Comparison of ENCODE assay signal across 9 cellular contexts in the genomic region with DNA sequence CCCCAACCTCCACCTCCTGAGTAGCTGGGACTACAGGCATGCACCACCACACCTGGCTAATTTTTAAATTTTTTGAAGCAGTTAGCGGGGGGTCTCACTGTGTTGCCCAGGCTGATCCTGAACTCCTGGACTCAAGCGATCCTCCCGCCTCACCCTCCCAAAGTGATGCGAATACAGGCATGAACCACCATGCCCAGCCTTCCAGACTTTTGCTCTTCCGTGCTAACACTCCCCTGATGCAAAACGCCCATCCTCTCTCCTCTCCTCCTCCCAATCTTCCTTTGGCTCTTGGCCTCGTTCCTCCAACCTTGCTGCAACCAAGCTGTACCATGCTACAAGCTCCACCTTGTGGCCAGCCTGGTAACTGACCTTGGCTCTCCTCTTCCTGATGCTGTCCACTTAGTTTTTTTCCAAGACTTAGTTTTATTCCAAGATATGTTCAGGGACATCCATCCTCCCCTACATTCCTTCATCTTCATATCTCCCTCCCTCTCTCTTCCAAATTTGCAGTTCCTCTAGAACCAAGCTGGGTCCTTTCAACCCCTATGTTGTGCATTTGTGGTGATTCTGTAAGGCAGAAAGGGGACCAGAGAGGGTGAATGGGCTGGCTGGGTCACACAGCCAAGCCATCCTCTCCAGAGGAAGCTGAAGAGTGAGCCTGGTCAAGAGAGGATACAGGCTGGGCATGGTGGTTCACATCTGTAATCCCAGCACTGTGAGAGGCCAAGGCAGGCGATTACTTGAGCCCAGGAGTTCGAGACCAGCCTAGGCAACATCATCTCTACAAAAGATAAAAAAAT. TPM values are rescaled to one million over a fixed set of nuclear protein-coding genes. Genes with fewer than 3 reads are reported as not detected.
A peak's percentile ranks its signal among the peaks of the same experiment; 100 is the strongest.
DNase-seq lines count a peak whose midpoint lies in the region; ATAC-seq and TF ChIP-seq lines count a peak whose summit lies in the region.
"Had no signal": no experiment of that assay in that cellular context is flagged by ENCODE, and none has a peak within 500 bp of the region (broad histone marks: within the 10 kb centered on the region; RNA-seq: fewer than 3 reads in every experiment).

No MANE protein-coding gene starts in this region.

- no peak overlapping the region for H3K27ac Mint-ChIP-seq in osteocyte (ENCODE audit: unreplicated experiment)

- no peak overlapping the region for H3K14ac ChIP-seq in IMR-90 (replicated peaks; ENCODE audit: low read depth, low read length)

- no peaks in the 10 kb centered on the region for H3K9me1 ChIP-seq in IMR-90 (ENCODE audit: insufficient read depth, low read length)

- TF ChIP-seq RAD21 in IMR-90 (IDR thresholded peaks at IDR 0.05; ENCODE audit: low read length) = peak; percentile 19; the same call in 1 of the 2 replicates

- H2BK120ac ChIP-seq in IMR-90 (ENCODE audit: low read depth, low read length) = no peak overlapping the region

- H2BK15ac ChIP-seq in IMR-90 (ENCODE audit: low read depth, low read length) = no peak overlapping the region

- peaks cover 3% of the 10 kb centered on the region for H3K36me3 Mint-ChIP-seq in osteocyte (ENCODE audit: unreplicated experiment)

- BruUV-seq in IMR-90 (replicated peaks; lab: Mats Ljungman, UMichigan) = no TSS peak

- H3K4ac ChIP-seq in IMR-90 (ENCODE audit: low read depth, low read length) = no peak overlapping the region

- no peak overlapping the region for H3K4me3 Mint-ChIP-seq in osteocyte (ENCODE audit: unreplicated experiment)

- CTCF ChIA-PET in IMR-90 (lab: Yijun Ruan, JAX) = interaction anchor here (1.5 kb wide), 1 partner anchor 13 kb away, joined by 6 read pairs; no protein-coding TSS in a partner anchor

- no peak overlapping the region for H3K56ac ChIP-seq in IMR-90 (ENCODE audit: extremely low read depth, insufficient read depth, low read length)

- no peak overlapping the region for H4K5ac ChIP-seq in IMR-90 (ENCODE audit: low read depth, low read length)

- no peaks in the 10 kb centered on the region for H4K20me1 ChIP-seq in IMR-90 (ENCODE audit: insufficient read depth, low read length)

- no peak overlapping the region for H2BK5ac ChIP-seq in IMR-90 (ENCODE audit: low read depth, low read length, poor library complexity, severe bottlenecking)

- ATAC-seq in IMR-90 (ENCODE audit: low read depth) = no peak

- 71% methylated on average over 7 of the region's 9 CpGs; no CpG with 5 or more reads in 1 of the 2 experiments for WGBS in IMR-90 (ENCODE audit: extremely low coverage in 2 of 2, insufficient read length in 1 of 2), 2 experiments

- H3K36me3 ChIP-seq in IMR-90 (ENCODE audit: control insufficient read depth, insufficient read depth, low read length) = no peaks in the 10 kb centered on the region
- H3K36me3 ChIP-seq: ascending aorta had no signal

- H4K91ac ChIP-seq in IMR-90 (ENCODE audit: insufficient read depth, low read depth, low read length) = no peak overlapping the region

- no peak overlapping the region for H3K18ac ChIP-seq in IMR-90 (ENCODE audit: low read depth, low read length)

- peak; percentile 33; the same call in 1 of the 2 replicates for TF ChIP-seq CTCF in IMR-90 (conservative IDR thresholded peaks at IDR 0.05; ENCODE audit: low read depth, low read length)
- peak; percentile 57 for TF ChIP-seq CTCF in astrocyte of the spinal cord (IDR thresholded peaks at IDR 0.05; ENCODE audit: low read depth, low read length)
- TF ChIP-seq CTCF in osteocyte (IDR thresholded peaks at IDR 0.05) = peak; percentile 48

- H3K4me3 ChIP-seq in IMR-90 (ENCODE audit: insufficient read depth, low read depth, low read length) (no peak overlapping the region), astrocyte of the spinal cord (ENCODE audit: low read depth, low read length) (no peak overlapping the region)
- H3K4me3 ChIP-seq: ascending aorta had no signal

- no peak overlapping the region for H2AK9ac ChIP-seq in IMR-90 (replicated peaks; ENCODE audit: low read depth, low read length, poor library complexity)

- in situ Hi-C loops in IMR-90 (cut with MboI; ENCODE audit: low sequenced_read_pairs) (no loop called here), astrocyte of the spinal cord (cut with HindIII; ENCODE audit: low sequenced_read_pairs) (no loop called here)

- no peak overlapping the region for H4K8ac ChIP-seq in IMR-90 (ENCODE audit: low read depth in 2 of 2, low read length in 2 of 2)

- H3K79me1 ChIP-seq in IMR-90 (ENCODE audit: low read depth in 1 of 2, low read length in 2 of 2) = no peaks in the 10 kb centered on the region

- H3K4me1 Mint-ChIP-seq in osteocyte (ENCODE audit: unreplicated experiment) = peaks cover 10% of the 10 kb centered on the region

- H3K4me2 ChIP-seq in IMR-90 (ENCODE audit: low read depth, low read length) = no peak overlapping the region

- no peak overlapping the region for H3K23ac ChIP-seq in IMR-90 (ENCODE audit: low read depth, low read length)

- DNase-seq in NCI-H345 (lab: John Stamatoyannopoulos, UW) (peak; percentile 13), NCI-H345 treated with DMSO at 0.1 percent for 48 hours (lab: John Stamatoyannopoulos, UW; ENCODE audit: unreplicated experiment) (no peak), IMR-90 (peak; percentile 12), astrocyte of the spinal cord (ENCODE audit: low read depth, low spot score) (no peak), osteocyte (ENCODE audit: extremely low spot score, unreplicated experiment) (no peak), NCI-H1092 (lab: John Stamatoyannopoulos, UW) (no peak), SHP77 (lab: John Stamatoyannopoulos, UW) (no peak), globus pallidus (ENCODE audit: low spot score) (no peak)

- POLR2A ChIA-PET in IMR-90 (lab: Charles Lee; ENCODE audit: unreplicated experiment) = no interaction called here

- H3K9ac ChIP-seq in IMR-90 (ENCODE audit: low read depth, low read length) = no peak overlapping the region

- no peak overlapping the region for H2AK5ac ChIP-seq in IMR-90 (ENCODE audit: low read depth, low read length)

- no peak overlapping the region for H2BK20ac ChIP-seq in IMR-90 (ENCODE audit: low read depth, low read length)

- H3K27ac ChIP-seq in IMR-90 (ENCODE audit: insufficient read depth, low read length) = no peak overlapping the region
- H3K27ac ChIP-seq: ascending aorta had no signal

- H3K9me3 Mint-ChIP-seq in osteocyte (ENCODE audit: unreplicated experiment) = peaks cover 9% of the 10 kb centered on the region

- no peak for TF ChIP-seq POLR2A in IMR-90 (IDR thresholded peaks at IDR 0.05; ENCODE audit: low read depth, low read length)

- H3K27me3 Mint-ChIP-seq in osteocyte (ENCODE audit: unreplicated experiment) = peaks cover 3% of the 10 kb centered on the region

- H2AFZ ChIP-seq in IMR-90 (replicated peaks; ENCODE audit: low read length, poor library complexity) = no peak overlapping the region

- H3K9me3 ChIP-seq in IMR-90 (ENCODE audit: control insufficient read depth, insufficient read depth, low read length) = peaks cover 15% of the 10 kb centered on the region

- H3K27me3 ChIP-seq in IMR-90 (ENCODE audit: control insufficient read depth, insufficient read depth, low read length) = peaks cover 14% of the 10 kb centered on the region; the same call in 1 of the 2 replicates
- H3K27me3 ChIP-seq: ascending aorta had no signal

- dilution Hi-C loops in IMR-90 (cut with HindIII; ENCODE audit: low sequenced_read_pairs, unreplicated experiment) = no loop called here

- H3K4me1 ChIP-seq in IMR-90 (ENCODE audit: control insufficient read depth, insufficient read depth, low read length) = 0 out of 2 replicates have a peak, but pooled peaks cover 2% of the 10 kb centered on the region
- H3K4me1 ChIP-seq: ascending aorta had no signal

- intact Hi-C loops in IMR-90 (cut with micrococcal nuclease) = no loop called here

TF ChIP-seq in IMR-90, 13 proteins besides CTCF, POLR2A, EP300 and RAD21:
- TF ChIP-seq RCOR1 (IDR thresholded peaks at IDR 0.05; ENCODE audit: insufficient replicate concordance, low read length) (no peak), USF2 (IDR thresholded peaks at IDR 0.05; ENCODE audit: low read depth, low read length) (no peak), BHLHE40 (IDR thresholded peaks at IDR 0.05; ENCODE audit: low read depth, low read length) (no peak), FOS (IDR thresholded peaks at IDR 0.05; ENCODE audit: low read depth, low read length) (no peak), NFE2L2 (IDR thresholded peaks at IDR 0.05; ENCODE audit: low read depth, low read length) (no peak), SMC3 (IDR thresholded peaks at IDR 0.05; ENCODE audit: low read depth, low read length) (peak; percentile 18; the same call in 1 of the 2 replicates), MAFK (IDR thresholded peaks at IDR 0.05; ENCODE audit: low read depth, low read length) (no peak)

RNA-seq across cellular contexts. Expression of gene TINCR, which starts 32.8 kb away (rescaled TPM):
- total RNA-seq in IMR-90 (2012; rRNA removed) (not detected in 2 replicates), osteocyte (13.5 and 16.4 TPM in 2 replicates)
- polyA plus RNA-seq in IMR-90 (2012; rRNA removed) = 0.03 and 0.05 TPM in 2 replicates
- polyA plus RNA-seq in IMR-90 (2012; cell fraction: cytosol; rRNA removed) = 0.03 TPM in 1 of 2 replicates, not detected in the other
- 0.14 and 0.30 TPM in 2 replicates for polyA plus RNA-seq in IMR-90 (2012; cell fraction: nucleus; rRNA removed; ENCODE audit: low replicate concordance)
- total RNA-seq: ascending aorta had no signal

Comparison
In these comparisons a context has a peak if more than half of its experiments do, and no peak if none do; other contexts are left out.
1. DNase-seq: peak in NCI-H345 (single experiment) and IMR-90 (single experiment); none in NCI-H345 treated with DMSO at 0.1 percent for 48 hours (single experiment), astrocyte of the spinal cord (single experiment), osteocyte (single experiment), NCI-H1092 (single experiment), SHP77 (0 of 2) and globus pallidus (single experiment).
2. RNA of gene TINCR, which starts 32.8 kb away (total RNA-seq): 13.5 to 16.4 TPM in osteocyte; not detected in IMR-90; every median in the first group is over 10 times any median in the second.
3. Peak in every context shown above with its lines, with median percentiles within 50 percentile points of each other: CTCF ChIP-seq.